31 cellular contexts compared by ENCODE assay signal in genomic region chr3:22373182-22373581, GRCh38.
A peak's percentile ranks its signal among the peaks of the same experiment; 100 is the strongest.
DNase-seq lines count a peak whose midpoint lies in the region; ATAC-seq and TF ChIP-seq lines count a peak whose summit lies in the region.
"Had no signal": no experiment of that assay in that cellular context is flagged by ENCODE, and none has a peak within 500 bp of the region (broad histone marks: within the 10 kb centered on the region; RNA-seq: fewer than 3 reads in every experiment).

No MANE protein-coding gene starts in this region.

- H3K4me1 ChIP-seq in iPS-20b (ENCODE audit: insufficient read depth, low read length) (no peaks in the 10 kb centered on the region), Caco-2 (no peaks in the 10 kb centered on the region)
- H3K4me1 ChIP-seq: BLaER1, SJCRH30 had no signal

- intact Hi-C loops in Caco-2 (cut with micrococcal nuclease; ENCODE audit: unreplicated experiment), result no loop called here

- ATAC-seq in HG03175 (IDR thresholded peaks at IDR 0.05; ENCODE audit: unreplicated experiment), result no peak
- ATAC-seq: activated naive CD4-positive, alpha-beta T cell treated with anti-CD3 and anti-CD28 coated beads, Interleukin-2, amount 50 U/mL, for 72 hours; effector memory CD8-positive, alpha-beta T cell; esophagus mucosa; left colon had no signal

- H3K4me1 Mint-ChIP-seq in chondrocyte (ENCODE audit: low read depth) (peaks cover 36% of the 10 kb centered on the region), progenitor cell of endocrine pancreas (ENCODE audit: low read depth) (peaks cover 5% of the 10 kb centered on the region), Caco-2 (ENCODE audit: low read depth, unreplicated experiment) (no peaks in the 10 kb centered on the region)
- H3K4me1 Mint-ChIP-seq in activated CD4-positive, alpha-beta memory T cell treated with anti-CD3 and anti-CD28 coated beads, Interleukin-2, amount 10 ng/mL, durations not matched to agents 7 days and 5 days, result no peaks in the 10 kb centered on the region

- TF ChIP-seq CTCF in chondrocyte (IDR thresholded peaks at IDR 0.05) (no peak), progenitor cell of endocrine pancreas (IDR thresholded peaks at IDR 0.05; ENCODE audit: unreplicated experiment) (no peak), Caco-2 (IDR thresholded peaks at IDR 0.05; ENCODE audit: insufficient read depth in 1 of 2, low read depth in 1 of 2, low read length in 1 of 2, severe bottlenecking in 1 of 2, unreplicated experiment in 1 of 2) (no peak)

- H3K27ac ChIP-seq in iPS-20b (ENCODE audit: low read length), result no peak overlapping the region
- H3K27ac ChIP-seq: BLaER1, cardiac muscle cell, neutrophil, SJCRH30, upper lobe of left lung, VCaP had no signal

- no peak overlapping the region for H3K9ac ChIP-seq in iPS-20b (ENCODE audit: low read depth, low read length)
- H3K9ac ChIP-seq: BLaER1 had no signal

- CTCF ChIA-PET in activated CD4-positive, alpha-beta memory T cell treated with anti-CD3 and anti-CD28 coated beads, Interleukin-2, amount 10 ng/mL, durations not matched to agents 7 days and 5 days (lab: Charles Lee), result no interaction called here
- CTCF ChIA-PET in Caco-2 (lab: Charles Lee), result no interaction called here

- POLR2A ChIA-PET in activated CD4-positive, alpha-beta memory T cell treated with anti-CD3 and anti-CD28 coated beads, Interleukin-2, amount 10 ng/mL, durations not matched to agents 7 days and 5 days (lab: Charles Lee), result no interaction called here
- POLR2A ChIA-PET in Caco-2 (lab: Charles Lee), result no interaction called here

- no peaks in the 10 kb centered on the region for H3K36me3 Mint-ChIP-seq in chondrocyte (ENCODE audit: low read depth)
- H3K36me3 Mint-ChIP-seq in progenitor cell of endocrine pancreas (ENCODE audit: insufficient read depth), result no peaks in the 10 kb centered on the region
- H3K36me3 Mint-ChIP-seq in activated CD4-positive, alpha-beta memory T cell treated with anti-CD3 and anti-CD28 coated beads, Interleukin-2, amount 10 ng/mL, durations not matched to agents 7 days and 5 days (ENCODE audit: low read depth), result no peaks in the 10 kb centered on the region
- H3K36me3 Mint-ChIP-seq in Caco-2 (ENCODE audit: insufficient read depth, unreplicated experiment), result no peaks in the 10 kb centered on the region

- BruUV-seq in Caco-2 (replicated peaks; lab: Mats Ljungman, UMichigan), result no TSS peak

- no peaks in the 10 kb centered on the region for H3K9me3 Mint-ChIP-seq in chondrocyte (ENCODE audit: low read depth)
- no peaks in the 10 kb centered on the region for H3K9me3 Mint-ChIP-seq in progenitor cell of endocrine pancreas (ENCODE audit: low read depth)
- H3K9me3 Mint-ChIP-seq in activated CD4-positive, alpha-beta memory T cell treated with anti-CD3 and anti-CD28 coated beads, Interleukin-2, amount 10 ng/mL, durations not matched to agents 7 days and 5 days, result peaks cover 7% of the 10 kb centered on the region
- no peaks in the 10 kb centered on the region for H3K9me3 Mint-ChIP-seq in Caco-2 (ENCODE audit: unreplicated experiment)

- DNase-seq in H7 (peak; percentile 9), chondrocyte (ENCODE audit: low spot score) (no peak), progenitor cell of endocrine pancreas (ENCODE audit: low spot score, unreplicated experiment) (no peak), T-helper 2 cell (no peak), Caco-2 (no peak)
- no peak for DNase-seq in activated CD4-positive, alpha-beta memory T cell treated with anti-CD3 and anti-CD28 coated beads, Interleukin-2, amount 10 ng/mL, durations not matched to agents 7 days and 5 days
- DNase-seq: activated CD4-positive, alpha-beta T cell treated with anti-CD3 and anti-CD28 coated beads for 4 hours; activated effector memory CD4-positive, alpha-beta T cell treated with Interleukin-2 at 50 U/mL for 16 hours; activated T-cell treated with anti-CD3 and anti-CD28 coated beads, Interleukin-2, amount 50 U/mL, for 1 hour; cortex of kidney; effector memory CD8-positive, alpha-beta T cell; immature natural killer cell; IMR-90; left colon; MV-4-11; NCI-H1436 treated with DMSO at 0.1 percent for 48 hours; NCI-H446; SJCRH30; stimulated activated CD4-positive, alpha-beta T cell treated with anti-CD3 and anti-CD28 coated beads, Interleukin-15, amount 100 ng/mL, for 24 hours; stimulated activated CD4-positive, alpha-beta T cell treated with anti-CD3 and anti-CD28 coated beads, Interleukin-4, amount 100 ng/mL, for 4 hours; SW 1271; T-helper 9 cell had no signal

- no peaks in the 10 kb centered on the region for H3K9me3 ChIP-seq in iPS-20b (ENCODE audit: insufficient read depth, low read depth, low read length)
- no peaks in the 10 kb centered on the region for H3K9me3 ChIP-seq in Caco-2
- H3K9me3 ChIP-seq: neutrophil, SJCRH30, upper lobe of left lung had no signal

- H3K36me3 ChIP-seq in H7 (replicated peaks; ENCODE audit: control insufficient read depth, insufficient read depth, low read length) (no peaks in the 10 kb centered on the region), iPS-20b (ENCODE audit: insufficient read depth, low read depth, low read length) (no peaks in the 10 kb centered on the region), Caco-2 (ENCODE audit: control insufficient read depth, insufficient read depth, low read length) (no peaks in the 10 kb centered on the region)
- H3K36me3 ChIP-seq: BLaER1, cardiac muscle cell, neutrophil, SJCRH30, upper lobe of left lung had no signal

- H3K4me3 Mint-ChIP-seq in chondrocyte (ENCODE audit: unreplicated experiment) (peak overlapping the region; percentile 54), progenitor cell of endocrine pancreas (ENCODE audit: low read depth) (peak overlapping the region; percentile 64), Caco-2 (ENCODE audit: unreplicated experiment) (no peak overlapping the region)
- H3K4me3 Mint-ChIP-seq in activated CD4-positive, alpha-beta memory T cell treated with anti-CD3 and anti-CD28 coated beads, Interleukin-2, amount 10 ng/mL, durations not matched to agents 7 days and 5 days, result no peak overlapping the region
- H3K4me3 Mint-ChIP-seq: effector memory CD8-positive, alpha-beta T cell had no signal

- H3K27ac Mint-ChIP-seq in chondrocyte (ENCODE audit: unreplicated experiment) (no peak overlapping the region), progenitor cell of endocrine pancreas (no peak overlapping the region), Caco-2 (ENCODE audit: unreplicated experiment) (no peak overlapping the region)
- no peak overlapping the region for H3K27ac Mint-ChIP-seq in activated CD4-positive, alpha-beta memory T cell treated with anti-CD3 and anti-CD28 coated beads, Interleukin-2, amount 10 ng/mL, durations not matched to agents 7 days and 5 days
- H3K27ac Mint-ChIP-seq: activated naive CD4-positive, alpha-beta T cell treated with anti-CD3 and anti-CD28 coated beads, Interleukin-2, amount 50 U/mL, for 72 hours; effector memory CD8-positive, alpha-beta T cell; immature natural killer cell had no signal

- H3K4me3 ChIP-seq in H7 (ENCODE audit: insufficient read depth, low read depth, low read length), result no peak overlapping the region
- H3K4me3 ChIP-seq in iPS-20b (ENCODE audit: low read length), result peak overlapping the region; percentile 71; the same call in 1 of the 2 replicates
- no peak overlapping the region for H3K4me3 ChIP-seq in Caco-2 (ENCODE audit: low read depth, low read length)
- H3K4me3 ChIP-seq: BLaER1, SJCRH30 had no signal

- H3K27me3 Mint-ChIP-seq in chondrocyte (ENCODE audit: low read depth), result peaks cover 39% of the 10 kb centered on the region
- peaks cover 85% of the 10 kb centered on the region for H3K27me3 Mint-ChIP-seq in progenitor cell of endocrine pancreas
- peaks cover 5% of the 10 kb centered on the region for H3K27me3 Mint-ChIP-seq in activated CD4-positive, alpha-beta memory T cell treated with anti-CD3 and anti-CD28 coated beads, Interleukin-2, amount 10 ng/mL, durations not matched to agents 7 days and 5 days
- H3K27me3 Mint-ChIP-seq in Caco-2 (ENCODE audit: insufficient read depth, unreplicated experiment), result peaks cover 2% of the 10 kb centered on the region
- H3K27me3 Mint-ChIP-seq: effector memory CD8-positive, alpha-beta T cell had no signal

- H3K27me3 ChIP-seq in H7 (ENCODE audit: control insufficient read depth, insufficient read depth, low read length), result peaks cover 34% of the 10 kb centered on the region
- peaks cover 53% of the 10 kb centered on the region for H3K27me3 ChIP-seq in iPS-20b (ENCODE audit: insufficient read depth, low read length)
- no peaks in the 10 kb centered on the region for H3K27me3 ChIP-seq in Caco-2 (replicated peaks; ENCODE audit: control insufficient read depth, insufficient read depth, low read length)

Comparison
In these comparisons a context has a peak if more than half of its experiments do, and no peak if none do; other contexts are left out.
1. H3K4me3 Mint-ChIP-seq: peak in chondrocyte (single experiment) and progenitor cell of endocrine pancreas (single experiment); none in activated CD4-positive, alpha-beta memory T cell treated with anti-CD3 and anti-CD28 coated beads, Interleukin-2, amount 10 ng/mL, durations not matched to agents 7 days and 5 days (single experiment) and Caco-2 (single experiment).